In the genomic region with DNA sequence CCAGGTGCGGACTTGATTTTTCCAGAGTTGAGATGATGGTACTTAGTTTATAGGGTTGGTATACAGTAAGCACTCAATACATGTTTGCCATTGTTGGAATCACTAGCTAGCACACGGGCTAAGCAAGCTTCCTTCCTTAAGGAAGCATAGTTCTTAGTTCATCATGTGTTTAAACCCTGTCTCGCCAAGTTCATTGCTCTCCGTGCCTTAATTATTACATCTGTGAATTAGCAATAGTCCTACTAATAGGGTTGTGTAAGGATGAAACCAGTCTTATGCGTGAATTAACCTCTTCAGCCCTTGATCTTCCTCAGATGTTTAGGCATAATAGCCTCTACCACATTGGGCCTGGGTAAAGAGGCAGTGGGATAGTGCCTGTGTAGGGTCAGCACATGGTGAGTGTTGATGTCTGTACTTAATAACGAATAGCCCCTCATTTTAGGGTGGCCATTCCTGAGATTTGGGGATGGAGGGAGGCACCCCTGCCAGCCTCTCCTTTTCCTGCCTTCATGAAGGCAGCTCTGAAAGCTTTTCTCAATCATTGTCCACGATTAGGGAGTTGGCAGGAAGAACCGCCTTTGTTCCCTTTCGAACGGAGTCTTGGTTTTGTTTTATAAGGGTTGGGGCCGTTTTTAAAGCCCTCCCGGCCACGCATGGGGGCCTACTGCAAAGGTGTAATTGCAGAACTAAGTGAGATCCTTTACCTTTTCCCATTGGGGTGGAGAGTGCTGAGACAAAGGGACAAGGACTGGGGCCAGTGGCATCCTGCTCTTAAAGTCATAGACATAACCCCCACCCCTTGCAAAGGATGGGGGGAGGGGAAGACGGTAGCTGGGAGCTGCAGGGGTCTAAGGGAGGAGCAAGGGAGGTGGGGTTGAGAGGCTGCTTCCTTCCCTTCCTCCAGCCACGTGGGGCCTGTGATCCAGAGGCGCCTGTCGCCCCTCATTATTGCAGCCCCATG, we compare ENCODE assay signal across 10 cellular contexts. TPM values are rescaled to one million over a fixed set of nuclear protein-coding genes. Genes with fewer than 3 reads are reported as not detected.
A peak's percentile ranks its signal among the peaks of the same experiment; 100 is the strongest.
DNase-seq lines count a peak whose midpoint lies in the region; ATAC-seq and TF ChIP-seq lines count a peak whose summit lies in the region.
"Had no signal": no experiment of that assay in that cellular context is flagged by ENCODE, and none has a peak within 500 bp of the region (broad histone marks: within the 10 kb centered on the region; RNA-seq: fewer than 3 reads in every experiment).

No MANE protein-coding gene starts in this region.

- H3K27me3 ChIP-seq in IMR-90 (ENCODE audit: control insufficient read depth, insufficient read depth, low read length) (no peaks in the 10 kb centered on the region), neural progenitor cell (no peaks in the 10 kb centered on the region)

- no peak overlapping the region for H3K27ac ChIP-seq in IMR-90 (ENCODE audit: insufficient read depth, low read length)
- H3K27ac ChIP-seq in neural progenitor cell: peak overlapping the region; percentile 59

- peak overlapping the region; percentile 94 for H2AFZ ChIP-seq in IMR-90 (replicated peaks; ENCODE audit: low read length, poor library complexity)
- H2AFZ ChIP-seq in neural progenitor cell (replicated peaks): no peak overlapping the region

- no peaks in the 10 kb centered on the region for H3K9me3 Mint-ChIP-seq in T-helper 1 cell treated with Interleukin-12 subunit alpha and Interleukin-12 subunit beta and Interleukin-4 antibody, amounts not matched to agents 30 μg/mL and 1 μg/mL, for 36 hours
- no peaks in the 10 kb centered on the region for H3K9me3 Mint-ChIP-seq in effector memory CD8-positive, alpha-beta T cell
- H3K9me3 Mint-ChIP-seq in neural progenitor cell: no peaks in the 10 kb centered on the region

- TF ChIP-seq CTCF in IMR-90 (conservative IDR thresholded peaks at IDR 0.05; ENCODE audit: low read depth, low read length) (no peak), neural progenitor cell (IDR thresholded peaks at IDR 0.05) (no peak)

- dilution Hi-C loops in IMR-90 (cut with HindIII; ENCODE audit: low sequenced_read_pairs, unreplicated experiment): no loop called here

- no peak overlapping the region for H3K18ac ChIP-seq in IMR-90 (ENCODE audit: low read depth, low read length)

- H3K79me2 ChIP-seq in neural progenitor cell (ENCODE audit: low read depth): peaks cover 68% of the 10 kb centered on the region

- CTCF ChIA-PET in IMR-90 (lab: Yijun Ruan, JAX): interaction anchor here (0.6 to 2.5 kb wide), 4 partner anchors 14 to 875 kb away, joined by 3 to 7 read pairs (median 4); a partner anchor contains a TSS

- H3K9ac ChIP-seq in IMR-90 (ENCODE audit: low read depth, low read length): no peak overlapping the region
- peak overlapping the region; percentile 9 for H3K9ac ChIP-seq in neural progenitor cell

- H3K9me3 ChIP-seq in IMR-90 (ENCODE audit: control insufficient read depth, insufficient read depth, low read length) (no peaks in the 10 kb centered on the region), neural progenitor cell (ENCODE audit: low read depth) (no peaks in the 10 kb centered on the region)

- H3K14ac ChIP-seq in IMR-90 (replicated peaks; ENCODE audit: low read depth, low read length): no peak overlapping the region

- H3K36me3 Mint-ChIP-seq in T-helper 1 cell treated with Interleukin-12 subunit alpha and Interleukin-12 subunit beta and Interleukin-4 antibody, amounts not matched to agents 30 μg/mL and 1 μg/mL, for 36 hours (ENCODE audit: low read depth): no peaks in the 10 kb centered on the region
- no peaks in the 10 kb centered on the region for H3K36me3 Mint-ChIP-seq in effector memory CD8-positive, alpha-beta T cell (ENCODE audit: insufficient read depth)
- H3K36me3 Mint-ChIP-seq in neural progenitor cell: peaks cover 2% of the 10 kb centered on the region

- H3K23ac ChIP-seq in IMR-90 (ENCODE audit: low read depth, low read length): peak overlapping the region; percentile 59; the same call in 1 of the 2 replicates

- H3K4me2 ChIP-seq in IMR-90 (ENCODE audit: low read depth, low read length) (no peak overlapping the region), neural progenitor cell (peak overlapping the region; percentile 89)

- in situ Hi-C loops in IMR-90 (cut with MboI; ENCODE audit: low sequenced_read_pairs): no loop called here

- peaks cover 12% of the 10 kb centered on the region for H3K4me1 Mint-ChIP-seq in T-helper 1 cell treated with Interleukin-12 subunit alpha and Interleukin-12 subunit beta and Interleukin-4 antibody, amounts not matched to agents 30 μg/mL and 1 μg/mL, for 36 hours (ENCODE audit: low read depth)
- peaks cover 10% of the 10 kb centered on the region in 2 donors for H3K4me1 Mint-ChIP-seq in effector memory CD8-positive, alpha-beta T cell (ENCODE audit: low read depth in 2 of 2)
- peaks cover 27% of the 10 kb centered on the region for H3K4me1 Mint-ChIP-seq in neural progenitor cell

- H2BK15ac ChIP-seq in IMR-90 (ENCODE audit: low read depth, low read length): no peak overlapping the region

- H4K20me1 ChIP-seq in IMR-90 (ENCODE audit: insufficient read depth, low read length) (no peaks in the 10 kb centered on the region), neural progenitor cell (ENCODE audit: low read depth) (peaks cover 52% of the 10 kb centered on the region)

- peaks cover 33% of the 10 kb centered on the region for H3F3A ChIP-seq in neural progenitor cell (ENCODE audit: low read depth)

- POLR2A ChIA-PET in IMR-90 (lab: Charles Lee; ENCODE audit: unreplicated experiment): no interaction called here

- H3K27ac Mint-ChIP-seq in T-helper 1 cell treated with Interleukin-12 subunit alpha and Interleukin-12 subunit beta and Interleukin-4 antibody, amounts not matched to agents 30 μg/mL and 1 μg/mL, for 36 hours: no peak overlapping the region
- no peak overlapping the region for H3K27ac Mint-ChIP-seq in effector memory CD8-positive, alpha-beta T cell
- no peak overlapping the region for H3K27ac Mint-ChIP-seq in neural progenitor cell

- ATAC-seq in IMR-90 (ENCODE audit: low read depth): no peak
- no peak for ATAC-seq in effector memory CD8-positive, alpha-beta T cell (replicated peaks)
- no peak for ATAC-seq in HG03175 (IDR thresholded peaks at IDR 0.05; ENCODE audit: unreplicated experiment)

- H3K79me1 ChIP-seq in IMR-90 (ENCODE audit: low read depth in 1 of 2, low read length in 2 of 2): peaks cover 7 to 52% of the 10 kb centered on the region in 2 experiments; a peak in 3 of 4 replicates

- H3K9me1 ChIP-seq in IMR-90 (ENCODE audit: insufficient read depth, low read length): peaks cover 12% of the 10 kb centered on the region; the same call in 1 of the 2 replicates

- no peak overlapping the region for H4K91ac ChIP-seq in IMR-90 (ENCODE audit: insufficient read depth, low read depth, low read length)

- H4K5ac ChIP-seq in IMR-90 (ENCODE audit: low read depth, low read length): no peak overlapping the region

- DNase-seq in T-helper 1 cell (no peak), IMR-90 (no peak), neural progenitor cell (ENCODE audit: low spot score) (peak; percentile 75), NCI-H510A (lab: John Stamatoyannopoulos, UW) (no peak), NCI-H2171 treated with DMSO at 0.1 percent for 48 hours (lab: John Stamatoyannopoulos, UW) (no peak)
- DNase-seq in effector memory CD8-positive, alpha-beta T cell: no peak
- DNase-seq: activated CD4-positive, alpha-beta T cell treated with anti-CD3 and anti-CD28 coated beads, Interleukin-2, amount 50 U/mL, for 1 hour; nucleus accumbens had no signal

- peaks cover 5% of the 10 kb centered on the region; the same call in 1 of the 2 replicates for H3K4me1 ChIP-seq in IMR-90 (ENCODE audit: control insufficient read depth, insufficient read depth, low read length)
- H3K4me1 ChIP-seq in neural progenitor cell: peaks cover 26% of the 10 kb centered on the region

- H3K4ac ChIP-seq in IMR-90 (ENCODE audit: low read depth, low read length): no peak overlapping the region

- WGBS in IMR-90 (ENCODE audit: extremely low coverage in 2 of 2, insufficient read length in 1 of 2), 2 experiments: no CpG with 5 or more reads among the region's 17 CpGs

- TF ChIP-seq POLR2A in IMR-90 (IDR thresholded peaks at IDR 0.05; ENCODE audit: low read depth, low read length): no peak

- no peak overlapping the region for H2BK5ac ChIP-seq in IMR-90 (ENCODE audit: low read depth, low read length, poor library complexity, severe bottlenecking)

- no peak overlapping the region for H3K56ac ChIP-seq in IMR-90 (ENCODE audit: extremely low read depth, insufficient read depth, low read length)

- H2BK120ac ChIP-seq in IMR-90 (ENCODE audit: low read depth, low read length): no peak overlapping the region

- peak overlapping the region; percentile 28 for H3K4me3 Mint-ChIP-seq in T-helper 1 cell treated with Interleukin-12 subunit alpha and Interleukin-12 subunit beta and Interleukin-4 antibody, amounts not matched to agents 30 μg/mL and 1 μg/mL, for 36 hours
- peak overlapping the region; percentile 74 to 92 for H3K4me3 Mint-ChIP-seq in effector memory CD8-positive, alpha-beta T cell
- H3K4me3 Mint-ChIP-seq in neural progenitor cell: peak overlapping the region; percentile 97

- no TSS peak for BruUV-seq in IMR-90 (replicated peaks; lab: Mats Ljungman, UMichigan)

- H2AK9ac ChIP-seq in IMR-90 (replicated peaks; ENCODE audit: low read depth, low read length, poor library complexity): peak overlapping the region; percentile 52

- intact Hi-C loops in IMR-90 (cut with micrococcal nuclease): loop anchor here (2.0 to 10.0 kb wide), 3 partner anchors 79 to 259 kb away; a partner anchor contains a TSS

- H2BK20ac ChIP-seq in IMR-90 (ENCODE audit: low read depth, low read length): no peak overlapping the region

- no peak overlapping the region for H3K4me3 ChIP-seq in IMR-90 (ENCODE audit: insufficient read depth, low read depth, low read length)
- peak overlapping the region; percentile 99 for H3K4me3 ChIP-seq in neural progenitor cell

- peak overlapping the region; percentile 21; the same call in 1 of the 2 replicates for H2AK5ac ChIP-seq in IMR-90 (ENCODE audit: low read depth, low read length)

- peaks cover 24% of the 10 kb centered on the region for H3K27me3 Mint-ChIP-seq in T-helper 1 cell treated with Interleukin-12 subunit alpha and Interleukin-12 subunit beta and Interleukin-4 antibody, amounts not matched to agents 30 μg/mL and 1 μg/mL, for 36 hours (ENCODE audit: low read depth)
- H3K27me3 Mint-ChIP-seq in effector memory CD8-positive, alpha-beta T cell: no peaks in the 10 kb centered on the region
- H3K27me3 Mint-ChIP-seq in neural progenitor cell (ENCODE audit: insufficient read depth, low read depth): peaks cover 5% of the 10 kb centered on the region

- H3K36me3 ChIP-seq in IMR-90 (ENCODE audit: control insufficient read depth, insufficient read depth, low read length) (no peaks in the 10 kb centered on the region), neural progenitor cell (no peaks in the 10 kb centered on the region)

- no peak for TF ChIP-seq RAD21 in IMR-90 (IDR thresholded peaks at IDR 0.05; ENCODE audit: low read length)

- no peak overlapping the region for H4K8ac ChIP-seq in IMR-90 (ENCODE audit: low read depth in 2 of 2, low read length in 2 of 2)

RNA-seq across cellular contexts. Expression of a gene that starts 2.1 kb away (rescaled TPM):
- total RNA-seq in IMR-90 (2012; rRNA removed) (1.3 and 1.4 TPM in 2 replicates), neural progenitor cell (ENCODE audit: low replicate concordance) (114 and 148 TPM in 2 replicates)
- polyA plus RNA-seq in IMR-90 (2012; rRNA removed): 1.9 TPM in 2 replicates
- polyA plus RNA-seq in IMR-90 (2012; cell fraction: cytosol; rRNA removed): 0.76 and 1.1 TPM in 2 replicates
- polyA plus RNA-seq in IMR-90 (2012; cell fraction: nucleus; rRNA removed; ENCODE audit: low replicate concordance): 7.0 and 8.4 TPM in 2 replicates

RNA-seq across cellular contexts. Expression of a gene that starts 21.0 kb away (rescaled TPM):
- total RNA-seq in IMR-90 (2012; rRNA removed) (46.9 and 51.8 TPM in 2 replicates), neural progenitor cell (ENCODE audit: low replicate concordance) (39.4 and 44.4 TPM in 2 replicates)
- 62.0 and 67.5 TPM in 2 replicates for polyA plus RNA-seq in IMR-90 (2012; rRNA removed)
- polyA plus RNA-seq in IMR-90 (2012; cell fraction: cytosol; rRNA removed): 34.0 and 43.2 TPM in 2 replicates
- 18.7 and 36.6 TPM in 2 replicates for polyA plus RNA-seq in IMR-90 (2012; cell fraction: nucleus; rRNA removed; ENCODE audit: low replicate concordance)

RNA-seq across cellular contexts. Expression of a gene that starts 55.5 kb away (rescaled TPM):
- total RNA-seq in IMR-90 (2012; rRNA removed) (82.6 and 205 TPM in 2 replicates), neural progenitor cell (ENCODE audit: low replicate concordance) (210 and 263 TPM in 2 replicates)
- polyA plus RNA-seq in IMR-90 (2012; rRNA removed): 87.8 and 107 TPM in 2 replicates
- 18.3 and 35.9 TPM in 2 replicates for polyA plus RNA-seq in IMR-90 (2012; cell fraction: cytosol; rRNA removed)
- polyA plus RNA-seq in IMR-90 (2012; cell fraction: nucleus; rRNA removed; ENCODE audit: low replicate concordance): 5.9 and 31.1 TPM in 2 replicates

Comparison
In these comparisons a context has a peak if more than half of its experiments do, and no peak if none do; other contexts are left out.
1. H3K4me3 Mint-ChIP-seq: peak in every context shown above with its lines; median percentile 97 in neural progenitor cell; 83 in effector memory CD8-positive, alpha-beta T cell; 28 in T-helper 1 cell treated with Interleukin-12 subunit alpha and Interleukin-12 subunit beta and Interleukin-4 antibody, amounts not matched to agents 30 μg/mL and 1 μg/mL, for 36 hours.
2. RNA of a gene that starts 2.1 kb away (total RNA-seq): 114 to 148 TPM in neural progenitor cell; 1.3 to 1.4 TPM in IMR-90; every median in the first group is over 10 times any median in the second.